Comparison of ENCODE assay signal across 8 cellular contexts in genomic region chr6:89117285-89118108, GRCh38. TPM values are rescaled to one million over a fixed set of nuclear protein-coding genes. Genes with fewer than 3 reads are reported as not detected.
DNase-seq lines count a peak whose midpoint lies in the region; ATAC-seq and TF ChIP-seq lines count a peak whose summit lies in the region.

Gene SRSF12, minus strand, starts transcription at chr6:89118071. Its CDS starts 184 bp downstream, at chr6:89117887.

- in situ Hi-C loops in mammary epithelial cell (cut with MboI; ENCODE audit: low sequenced_read_pairs in 2 of 2), result loop anchor here in 1 of 2 donors (25.0 kb wide), 1 partner anchor 120 kb away; no protein-coding TSS in a partner anchor

- TF ChIP-seq CTCF in HL-60 (IDR thresholded peaks at IDR 0.05; ENCODE audit: insufficient read depth, low read length) (no peak), mammary epithelial cell (conservative IDR thresholded peaks at IDR 0.05 in 1 of 2, IDR thresholded peaks at IDR 0.05 in 1 of 2; ENCODE audit: extremely low read depth in 1 of 2, insufficient read depth in 1 of 2, low read depth in 1 of 2, low read length in 2 of 2) (no peak)

- peak within 1 kb of the TSS; percentile 56 to 74 (median 64) for H3K4me3 ChIP-seq in BLaER1 treated with 17β-estradiol and CSF1 and Interleukin-3, amounts not matched to agents 10 nM and 100 nM
- H3K4me3 ChIP-seq in HL-60 (replicated peaks; ENCODE audit: insufficient read depth, low read length), result peak within 1 kb of the TSS; percentile 61
- H3K4me3 ChIP-seq in mammary epithelial cell (replicated peaks in 1 of 3; ENCODE audit: insufficient read depth in 1 of 3, low read depth in 2 of 3, low read length in 3 of 3), result peak within 1 kb of the TSS; percentile 59 to 62 (median 61)

- peaks cover 0 to 24% (median 22%) of the 10 kb centered on the region in 11 experiments; a peak in 18 of 22 replicates for H3K27me3 ChIP-seq in BLaER1 treated with 17β-estradiol and CSF1 and Interleukin-3, amounts not matched to agents 10 nM and 100 nM
- H3K27me3 ChIP-seq in HL-60 (ENCODE audit: insufficient read depth, poor library complexity, severe bottlenecking) (no peaks in the 10 kb centered on the region), mammary epithelial cell (ENCODE audit: insufficient read depth, low read length) (peaks cover 5% of the 10 kb centered on the region)

- DNase-seq in HL-60 (ENCODE audit: low read depth in 1 of 2, low spot score in 1 of 2) (peak in 1 of 2 experiments; percentile 50), T-helper 9 cell (peak; percentile 25), mammary epithelial cell (peak; percentile 51), islet precursor cell (peak; percentile 71), T1000 (lab: John Stamatoyannopoulos, UW) (no peak)
- peak in 3 of 4 experiments; percentile 4 to 25 (median 11) for DNase-seq in stimulated activated CD4-positive, alpha-beta T cell treated with anti-CD3 and anti-CD28 coated beads, Interleukin-1b, Interleukin-23, amount 100 ng/mL, for 24 hours (ENCODE audit: low read depth in 4 of 4, low spot score in 1 of 4)

- peak within 1 kb of the TSS; percentile 94 for H2AFZ ChIP-seq in mammary epithelial cell (ENCODE audit: low read depth, low read length)

- H3K79me2 ChIP-seq in mammary epithelial cell (ENCODE audit: insufficient read depth, low read length), result no peaks in the 10 kb centered on the region

- H3K4me2 ChIP-seq in BLaER1 treated with 17β-estradiol and CSF1 and Interleukin-3, amounts not matched to agents 10 nM and 100 nM, result peak within 1 kb of the TSS; percentile 70 to 86 (median 81)
- H3K4me2 ChIP-seq in mammary epithelial cell (ENCODE audit: insufficient read depth, low read depth, low read length), result peak within 1 kb of the TSS; percentile 100

- peak within 1 kb of the TSS in 8 of 11 experiments; percentile 15 to 51 (median 32); a peak in 7 of 22 replicates for H3K27ac ChIP-seq in BLaER1 treated with 17β-estradiol and CSF1 and Interleukin-3, amounts not matched to agents 10 nM and 100 nM
- H3K27ac ChIP-seq in HL-60 (replicated peaks) (peak within 1 kb of the TSS; percentile 38; the same call in 1 of the 2 replicates), mammary epithelial cell (ENCODE audit: insufficient read depth, low read depth, low read length) (no peak within 1 kb of the TSS)

- H4K20me1 ChIP-seq in BLaER1 treated with 17β-estradiol and CSF1 and Interleukin-3, amounts not matched to agents 10 nM and 100 nM, result no peaks in the 10 kb centered on the region
- no peaks in the 10 kb centered on the region for H4K20me1 ChIP-seq in mammary epithelial cell (ENCODE audit: insufficient read depth, low read length)

- peak within 1 kb of the TSS; percentile 47 to 77 (median 70); a peak in 21 of 22 replicates for H3K9ac ChIP-seq in BLaER1 treated with 17β-estradiol and CSF1 and Interleukin-3, amounts not matched to agents 10 nM and 100 nM
- no peak within 1 kb of the TSS for H3K9ac ChIP-seq in mammary epithelial cell (ENCODE audit: insufficient read depth, low read length)

- CTCF ChIA-PET in mammary epithelial cell (lab: Charles Lee; ENCODE audit: low non-redundant PET), result no interaction called here

- WGBS in mammary epithelial cell (ENCODE audit: low coverage, missing lambda C conversion rate), result 2% methylated on average over 27 of the region's 105 CpGs

- H3K36me3 ChIP-seq in BLaER1 treated with 17β-estradiol and CSF1 and Interleukin-3, amounts not matched to agents 10 nM and 100 nM, result no peaks in the 10 kb centered on the region
- H3K36me3 ChIP-seq in mammary epithelial cell (ENCODE audit: insufficient read depth, low read length), result no peaks in the 10 kb centered on the region

- peak; percentile 76 for ATAC-seq in GM19395 (IDR thresholded peaks at IDR 0.05; ENCODE audit: unreplicated experiment)

- no TSS peak for BruUV-seq in mammary epithelial cell (replicated peaks; lab: Mats Ljungman, UMichigan)

- dilution Hi-C loops in mammary epithelial cell (cut with HindIII; ENCODE audit: low sequenced_read_pairs), result no loop called here

- no peaks in the 10 kb centered on the region for H3K9me3 ChIP-seq in BLaER1 treated with 17β-estradiol and CSF1 and Interleukin-3, amounts not matched to agents 10 nM and 100 nM (replicated peaks in 1 of 11)
- H3K9me3 ChIP-seq in mammary epithelial cell (replicated peaks; ENCODE audit: insufficient read depth, low read length), result no peaks in the 10 kb centered on the region

- intact Hi-C loops in mammary epithelial cell (cut with micrococcal nuclease), result loop anchor here (1.0 kb wide), 1 partner anchor 135 kb away; no protein-coding TSS in a partner anchor

- H3K4me1 ChIP-seq in BLaER1 treated with 17β-estradiol and CSF1 and Interleukin-3, amounts not matched to agents 10 nM and 100 nM, result peaks cover 0 to 6% (median 1%) of the 10 kb centered on the region in 10 experiments; a peak in 1 of 20 replicates
- H3K4me1 ChIP-seq in mammary epithelial cell (ENCODE audit: insufficient read depth, low read length), result peaks cover 12% of the 10 kb centered on the region

RNA-seq across cellular contexts. Expression of gene SRSF12, which starts in this region (rescaled TPM):
- total RNA-seq in mammary epithelial cell, result 1 to 10 TPM in 1 of 2 donors, under 1 TPM in 1; 0.54 to 3.8 TPM
- 0.14 TPM for polyA plus RNA-seq in mammary epithelial cell
- polyA minus RNA-seq in mammary epithelial cell, result not detected
